Comparison of ENCODE assay signal across 14 cellular contexts in the genomic region with DNA sequence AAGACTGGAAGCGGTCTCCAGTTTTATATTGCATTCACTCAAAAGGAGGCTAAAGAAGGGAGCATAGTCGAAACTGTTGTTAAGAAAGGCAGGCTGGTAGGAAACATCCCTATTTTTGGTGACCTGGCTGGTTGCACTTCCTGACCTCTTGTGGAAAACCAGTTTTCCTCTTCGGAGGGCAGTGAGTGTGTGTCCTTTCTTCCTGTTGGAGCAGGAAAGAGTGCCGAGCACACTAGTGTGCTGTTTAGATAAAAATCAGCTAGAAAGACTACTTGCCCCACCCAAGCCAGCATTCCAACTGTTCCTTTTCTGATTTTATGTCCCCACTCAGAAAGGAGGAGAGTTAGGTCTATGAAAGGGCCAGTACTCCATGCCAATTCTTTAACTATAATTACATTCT.
"Had no signal": no experiment of that assay in that cellular context is flagged by ENCODE, and none has a peak within 500 bp of the region (broad histone marks: within the 10 kb centered on the region; RNA-seq: fewer than 3 reads in every experiment).

No MANE protein-coding gene starts in this region.

- H3K36me3 Mint-ChIP-seq: activated CD4-positive, alpha-beta memory T cell treated with anti-CD3 and anti-CD28 coated beads for 36 hours; immature natural killer cell; naive thymus-derived CD8-positive, alpha-beta T cell had no signal

- H3K27ac ChIP-seq: foreskin keratinocyte, tibial artery, VCaP had no signal

- H3K9me3 ChIP-seq: tibial artery had no signal

- H3K4me3 ChIP-seq: tibial artery had no signal

- H3K4me1 ChIP-seq: foreskin keratinocyte, tibial artery had no signal

- H3K9me3 Mint-ChIP-seq: activated CD4-positive, alpha-beta memory T cell treated with anti-CD3 and anti-CD28 coated beads for 36 hours; activated T-helper 2 cell treated with anti-CD3 and anti-CD28 coated beads, Interferon-gamma antibody, Interleukin-2, Interleukin-4, amounts not matched to agents 10 μg/mL and 5 μg/mL and 100 μg/mL, durations not matched to agents 14 hours and 24 hours and 36 hours; immature natural killer cell; naive thymus-derived CD8-positive, alpha-beta T cell had no signal

- H3K36me3 ChIP-seq: tibial artery had no signal

- H3K27ac Mint-ChIP-seq: activated CD4-positive, alpha-beta memory T cell treated with anti-CD3 and anti-CD28 coated beads for 36 hours; activated CD8-positive, alpha-beta memory T cell treated with anti-CD3 and anti-CD28 coated beads, Interleukin-2, amount 10 ng/mL, durations not matched to agents 7 days and 5 days; activated T-helper 2 cell treated with anti-CD3 and anti-CD28 coated beads, Interferon-gamma antibody, Interleukin-2, Interleukin-4, amounts not matched to agents 10 μg/mL and 5 μg/mL and 100 μg/mL, durations not matched to agents 14 hours and 24 hours and 36 hours; immature natural killer cell; naive thymus-derived CD8-positive, alpha-beta T cell had no signal

- DNase-seq: activated CD4-positive, alpha-beta memory T cell treated with anti-CD3 and anti-CD28 coated beads for 36 hours; activated CD8-positive, alpha-beta memory T cell treated with anti-CD3 and anti-CD28 coated beads, Interleukin-2, amount 10 ng/mL, durations not matched to agents 7 days and 5 days; activated naive CD4-positive, alpha-beta T cell treated with anti-CD3 and anti-CD28 coated beads, Interleukin-2, amount 50 U/mL, for 16 hours; activated T-cell treated with anti-CD3 and anti-CD28 coated beads, Interleukin-2, amount 50 U/mL, for 1 hour; foreskin keratinocyte; immature natural killer cell; mammary epithelial cell; naive thymus-derived CD8-positive, alpha-beta T cell; posterior cingulate gyrus; stimulated activated CD4-positive, alpha-beta T cell treated with anti-CD3 and anti-CD28 coated beads, Interleukin-4, amount 100 ng/mL, for 1 hour; stimulated activated naive CD4-positive, alpha-beta T cell; tibial artery had no signal

- H3K4me3 Mint-ChIP-seq: activated CD4-positive, alpha-beta memory T cell treated with anti-CD3 and anti-CD28 coated beads for 36 hours; activated CD8-positive, alpha-beta memory T cell treated with anti-CD3 and anti-CD28 coated beads, Interleukin-2, amount 10 ng/mL, durations not matched to agents 7 days and 5 days; immature natural killer cell; naive thymus-derived CD8-positive, alpha-beta T cell had no signal

- ATAC-seq: activated CD8-positive, alpha-beta memory T cell treated with anti-CD3 and anti-CD28 coated beads, Interleukin-2, amount 10 ng/mL, durations not matched to agents 7 days and 5 days; foreskin keratinocyte; naive thymus-derived CD8-positive, alpha-beta T cell had no signal
